ENCODE assay signal across 8 cellular contexts in the genomic region with DNA sequence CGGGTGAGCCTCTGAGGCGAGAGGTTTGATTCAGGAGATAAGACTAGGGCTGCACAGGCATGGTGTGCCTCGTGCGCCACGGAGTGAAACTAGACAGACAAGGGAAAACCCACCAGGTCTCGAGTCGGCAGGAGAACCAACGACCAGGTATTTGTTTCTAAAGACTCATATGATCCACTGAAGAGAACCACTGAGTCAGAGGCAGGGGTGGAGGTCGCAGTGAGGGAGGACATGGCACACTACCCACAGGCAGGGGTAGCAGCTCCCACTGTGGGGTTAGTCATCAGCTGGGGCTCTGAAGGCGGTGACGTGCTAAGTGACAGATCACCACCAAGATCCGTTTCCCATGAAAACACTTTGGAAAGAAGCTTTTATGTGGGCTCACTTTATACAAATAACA. TPM values are rescaled to one million over a fixed set of nuclear protein-coding genes. Genes with fewer than 3 reads are reported as not detected.
DNase-seq lines count a peak whose midpoint lies in the region; ATAC-seq, FAIRE-seq and TF ChIP-seq lines count a peak whose summit lies in the region.

No MANE protein-coding gene starts in this region.

- no peak for TF ChIP-seq CTCF in osteocyte (IDR thresholded peaks at IDR 0.05)
- TF ChIP-seq CTCF in D721Med (IDR thresholded peaks at IDR 0.05; ENCODE audit: insufficient read depth, missing control alignments) = no peak

- peak overlapping the region; percentile 78 to 88 for H3K27ac Mint-ChIP-seq in T-cell
- H3K27ac Mint-ChIP-seq in activated naive CD8-positive, alpha-beta T cell treated with anti-CD3 and anti-CD28 coated beads for 36 hours = peak overlapping the region; percentile 100
- H3K27ac Mint-ChIP-seq in osteocyte (ENCODE audit: unreplicated experiment) = peak overlapping the region; percentile 73

- ATAC-seq in T-cell (replicated peaks in 1 of 4) (peak; percentile 86 to 92 (median 88)), GM21360 (IDR thresholded peaks at IDR 0.05; ENCODE audit: unreplicated experiment) (no peak)

- POLR2A ChIA-PET in T-cell (lab: Charles Lee) = no interaction called here

- H3K36me3 Mint-ChIP-seq in T-cell (peaks cover 7% of the 10 kb centered on the region), osteocyte (ENCODE audit: unreplicated experiment) (no peaks in the 10 kb centered on the region)
- peaks cover 40% of the 10 kb centered on the region for H3K36me3 Mint-ChIP-seq in activated naive CD8-positive, alpha-beta T cell treated with anti-CD3 and anti-CD28 coated beads for 36 hours

- DNase-seq in A172 (ENCODE audit: low spot score) (peak; percentile 27), T-cell (peak in 33 of 34 experiments; percentile 2 to 68 (median 29)), osteocyte (ENCODE audit: extremely low spot score, unreplicated experiment) (no peak), NCI-H1105 treated with DMSO at 0.1 percent for 48 hours (lab: John Stamatoyannopoulos, UW) (no peak), D721Med (ENCODE audit: insufficient read length, low spot score) (no peak), H7 (no peak)
- DNase-seq in activated naive CD8-positive, alpha-beta T cell treated with anti-CD3 and anti-CD28 coated beads for 36 hours = peak; percentile 85

- CTCF ChIA-PET in T-cell (lab: Charles Lee) = interaction anchor here in 1 of 2 donors (0.7 to 1.3 kb wide), 2 partner anchors 11 to 16 kb away, joined by 3 to 4 read pairs; no protein-coding TSS in a partner anchor

- no peaks in the 10 kb centered on the region; the same call in 1 of the 2 replicates for H3K36me3 ChIP-seq in H7 (replicated peaks; ENCODE audit: control insufficient read depth, insufficient read depth, low read length)

- no peak overlapping the region for H3K4me3 ChIP-seq in H7 (ENCODE audit: insufficient read depth, low read depth, low read length)

- H3K27me3 Mint-ChIP-seq in T-cell = no peaks in the 10 kb centered on the region
- H3K27me3 Mint-ChIP-seq in activated naive CD8-positive, alpha-beta T cell treated with anti-CD3 and anti-CD28 coated beads for 36 hours = no peaks in the 10 kb centered on the region
- H3K27me3 Mint-ChIP-seq in osteocyte (ENCODE audit: unreplicated experiment) = no peaks in the 10 kb centered on the region

- no peak for FAIRE-seq in D721Med (lab: Jason Lieb, UNC)

- H3K4me1 Mint-ChIP-seq in T-cell = peaks cover 77 to 83% (median 79%) of the 10 kb centered on the region in 3 donors
- H3K4me1 Mint-ChIP-seq in activated naive CD8-positive, alpha-beta T cell treated with anti-CD3 and anti-CD28 coated beads for 36 hours = peaks cover 84% of the 10 kb centered on the region
- peaks cover 66% of the 10 kb centered on the region for H3K4me1 Mint-ChIP-seq in osteocyte (ENCODE audit: unreplicated experiment)

- peak overlapping the region; percentile 78 to 79 (median 78) for H3K4me3 Mint-ChIP-seq in T-cell
- H3K4me3 Mint-ChIP-seq in activated naive CD8-positive, alpha-beta T cell treated with anti-CD3 and anti-CD28 coated beads for 36 hours = peak overlapping the region; percentile 74
- no peak overlapping the region for H3K4me3 Mint-ChIP-seq in osteocyte (ENCODE audit: unreplicated experiment)

- H3K9me3 Mint-ChIP-seq in T-cell (no peaks in the 10 kb centered on the region), osteocyte (ENCODE audit: unreplicated experiment) (no peaks in the 10 kb centered on the region)
- H3K9me3 Mint-ChIP-seq in activated naive CD8-positive, alpha-beta T cell treated with anti-CD3 and anti-CD28 coated beads for 36 hours = no peaks in the 10 kb centered on the region

- H3K27me3 ChIP-seq in H7 (ENCODE audit: control insufficient read depth, insufficient read depth, low read length) = no peaks in the 10 kb centered on the region

RNA-seq across cellular contexts. Expression of a gene that starts 45.7 kb away (rescaled TPM):
- 21.9 and 22.4 TPM in 2 replicates for total RNA-seq in A172 (2014; rRNA removed; shearing (Covaris generic))
- 10 to 100 TPM; 10.8 to 17.7 (median 14.8) TPM for total RNA-seq in T-cell
- 10 to 100 TPM; 35.5 to 37.0 TPM for total RNA-seq in activated naive CD8-positive, alpha-beta T cell treated with anti-CD3 and anti-CD28 coated beads for 36 hours
- total RNA-seq in osteocyte = 39.7 and 41.1 TPM in 2 replicates
- 45.8 and 64.9 TPM in 2 replicates for total RNA-seq in H7 (2014; rRNA removed; shearing (Covaris generic))

Comparison
In these comparisons a context has a peak if more than half of its experiments do, and no peak if none do; other contexts are left out.
1. DNase-seq: peak in A172 (single experiment), T-cell (33 of 34) and activated naive CD8-positive, alpha-beta T cell treated with anti-CD3 and anti-CD28 coated beads for 36 hours (single experiment); none in osteocyte (single experiment), NCI-H1105 treated with DMSO at 0.1 percent for 48 hours (single experiment), D721Med (single experiment) and H7 (single experiment).
2. Peak in every context shown above with its lines, with median percentiles within 50 percentile points of each other: H3K27ac Mint-ChIP-seq.